In the genomic region with DNA sequence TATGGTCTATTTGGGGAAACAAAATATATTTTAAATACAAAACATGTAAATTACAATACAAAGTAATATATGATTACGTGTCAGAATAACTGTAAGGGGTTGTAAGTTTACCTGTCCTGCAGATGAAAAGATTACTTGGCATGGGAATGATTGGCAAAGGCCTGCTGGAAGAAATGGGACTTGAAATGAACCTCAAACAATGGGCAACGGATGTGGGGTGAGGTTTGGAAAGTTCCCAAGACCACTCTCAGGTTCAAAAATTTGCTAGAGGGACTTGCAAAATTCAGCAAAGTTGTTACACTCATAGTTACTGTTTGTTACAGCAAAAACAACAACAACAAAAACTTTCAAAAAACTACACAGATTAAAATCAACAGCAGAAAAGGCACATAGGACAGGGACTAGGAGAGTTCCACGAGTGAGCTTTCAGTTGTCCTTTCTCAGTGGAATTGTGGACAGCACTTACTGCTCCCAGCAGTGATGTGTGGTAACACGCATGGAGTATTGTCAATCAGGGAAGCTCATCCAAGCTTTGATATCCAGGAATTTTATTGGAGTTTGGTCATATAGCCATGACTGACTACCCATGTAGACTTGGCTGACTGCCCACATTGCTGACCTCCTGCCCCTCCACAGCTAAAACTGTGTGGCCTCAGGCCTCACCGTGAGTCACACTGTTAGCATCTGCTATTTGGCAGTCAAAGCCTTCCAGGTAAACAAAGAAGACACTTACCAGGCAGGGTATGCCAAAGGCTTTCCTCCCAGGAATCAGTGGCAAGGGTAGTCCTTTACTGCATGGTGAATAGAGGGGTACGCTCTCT, we compare ENCODE assay signal across 1 cellular context.
TF ChIP-seq lines count a peak whose summit lies in the region.

No MANE protein-coding gene starts in this region.

TF ChIP-seq in HepG2, 621 proteins besides CTCF, POLR2A, EP300 and RAD21 (continued from another document and continues in another):
- TF ChIP-seq PRDM15 (CRISPR knock-in tag; IDR thresholded peaks at IDR 0.05): no peak
- TF ChIP-seq, protein P1, sequence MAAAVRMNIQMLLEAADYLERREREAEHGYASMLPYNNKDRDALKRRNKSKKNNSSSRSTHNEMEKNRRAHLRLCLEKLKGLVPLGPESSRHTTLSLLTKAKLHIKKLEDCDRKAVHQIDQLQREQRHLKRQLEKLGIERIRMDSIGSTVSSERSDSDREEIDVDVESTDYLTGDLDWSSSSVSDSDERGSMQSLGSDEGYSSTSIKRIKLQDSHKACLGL (CRISPR knock-in tag; IDR thresholded peaks at IDR 0.05): no peak
- TF ChIP-seq ZFP36 (IDR thresholded peaks at IDR 0.05; ENCODE audit: borderline replicate concordance, low read depth, low read length, partially characterized antibody): no peak
- TF ChIP-seq PCBP1 (IDR thresholded peaks at IDR 0.05; ENCODE audit: borderline replicate concordance, low read depth, low read length): no peak
- no peak for TF ChIP-seq ZNF670 (CRISPR knock-in tag; IDR thresholded peaks at IDR 0.05; ENCODE audit: borderline replicate concordance)
- peak; percentile 84 for TF ChIP-seq FOSL1 (CRISPR knock-in tag; IDR thresholded peaks at IDR 0.05; ENCODE audit: borderline replicate concordance)
- TF ChIP-seq ZNF773 (CRISPR knock-in tag; IDR thresholded peaks at IDR 0.05; ENCODE audit: borderline replicate concordance): no peak
- TF ChIP-seq HMGXB4 (CRISPR knock-in tag; IDR thresholded peaks at IDR 0.05; ENCODE audit: borderline replicate concordance in 1 of 2, low read depth in 1 of 2): 0 out of 4 replicates have a peak, but pooled peaks of 1 of the 2 experiments have one; percentile 26
- TF ChIP-seq CERS6 (CRISPR knock-in tag; IDR thresholded peaks at IDR 0.05): no peak
- TF ChIP-seq, protein P2, sequence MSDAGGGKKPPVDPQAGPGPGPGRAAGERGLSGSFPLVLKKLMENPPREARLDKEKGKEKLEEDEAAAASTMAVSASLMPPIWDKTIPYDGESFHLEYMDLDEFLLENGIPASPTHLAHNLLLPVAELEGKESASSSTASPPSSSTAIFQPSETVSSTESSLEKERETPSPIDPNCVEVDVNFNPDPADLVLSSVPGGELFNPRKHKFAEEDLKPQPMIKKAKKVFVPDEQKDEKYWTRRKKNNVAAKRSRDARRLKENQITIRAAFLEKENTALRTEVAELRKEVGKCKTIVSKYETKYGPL (CRISPR knock-in tag; IDR thresholded peaks at IDR 0.05): no peak
- TF ChIP-seq, protein P3, sequence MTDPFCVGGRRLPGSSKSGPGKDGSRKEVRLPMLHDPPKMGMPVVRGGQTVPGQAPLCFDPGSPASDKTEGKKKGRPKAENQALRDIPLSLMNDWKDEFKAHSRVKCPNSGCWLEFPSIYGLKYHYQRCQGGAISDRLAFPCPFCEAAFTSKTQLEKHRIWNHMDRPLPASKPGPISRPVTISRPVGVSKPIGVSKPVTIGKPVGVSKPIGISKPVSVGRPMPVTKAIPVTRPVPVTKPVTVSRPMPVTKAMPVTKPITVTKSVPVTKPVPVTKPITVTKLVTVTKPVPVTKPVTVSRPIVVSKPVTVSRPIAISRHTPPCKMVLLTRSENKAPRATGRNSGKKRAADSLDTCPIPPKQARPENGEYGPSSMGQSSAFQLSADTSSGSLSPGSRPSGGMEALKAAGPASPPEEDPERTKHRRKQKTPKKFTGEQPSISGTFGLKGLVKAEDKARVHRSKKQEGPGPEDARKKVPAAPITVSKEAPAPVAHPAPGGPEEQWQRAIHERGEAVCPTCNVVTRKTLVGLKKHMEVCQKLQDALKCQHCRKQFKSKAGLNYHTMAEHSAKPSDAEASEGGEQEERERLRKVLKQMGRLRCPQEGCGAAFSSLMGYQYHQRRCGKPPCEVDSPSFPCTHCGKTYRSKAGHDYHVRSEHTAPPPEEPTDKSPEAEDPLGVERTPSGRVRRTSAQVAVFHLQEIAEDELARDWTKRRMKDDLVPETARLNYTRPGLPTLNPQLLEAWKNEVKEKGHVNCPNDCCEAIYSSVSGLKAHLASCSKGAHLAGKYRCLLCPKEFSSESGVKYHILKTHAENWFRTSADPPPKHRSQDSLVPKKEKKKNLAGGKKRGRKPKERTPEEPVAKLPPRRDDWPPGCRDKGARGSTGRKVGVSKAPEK (CRISPR knock-in tag; IDR thresholded peaks at IDR 0.05; ENCODE audit: borderline replicate concordance): no peak
- TF ChIP-seq CENPT (CRISPR knock-in tag; IDR thresholded peaks at IDR 0.05; ENCODE audit: low read depth): no peak
- TF ChIP-seq GTF2F1 (IDR thresholded peaks at IDR 0.05; ENCODE audit: low read length): no peak
- peak; percentile 73; the same call in 1 of the 2 replicates for TF ChIP-seq ZSCAN9 (CRISPR knock-in tag; IDR thresholded peaks at IDR 0.05; ENCODE audit: borderline replicate concordance)
- 0 out of 2 replicates have a peak, but pooled peaks have one; percentile 20 for TF ChIP-seq CBFB (CRISPR knock-in tag; IDR thresholded peaks at IDR 0.05)
- TF ChIP-seq ZBTB33 (CRISPR knock-in tag; IDR thresholded peaks at IDR 0.05): peak; percentile 5; the same call in 1 of the 2 replicates
- TF ChIP-seq ZBTB7A (CRISPR knock-in tag; IDR thresholded peaks at IDR 0.05): no peak
- TF ChIP-seq ZNF678 (CRISPR knock-in tag; IDR thresholded peaks at IDR 0.05): no peak
- TF ChIP-seq TOPORS (CRISPR knock-in tag; IDR thresholded peaks at IDR 0.05): no peak
- TF ChIP-seq, protein P4, sequence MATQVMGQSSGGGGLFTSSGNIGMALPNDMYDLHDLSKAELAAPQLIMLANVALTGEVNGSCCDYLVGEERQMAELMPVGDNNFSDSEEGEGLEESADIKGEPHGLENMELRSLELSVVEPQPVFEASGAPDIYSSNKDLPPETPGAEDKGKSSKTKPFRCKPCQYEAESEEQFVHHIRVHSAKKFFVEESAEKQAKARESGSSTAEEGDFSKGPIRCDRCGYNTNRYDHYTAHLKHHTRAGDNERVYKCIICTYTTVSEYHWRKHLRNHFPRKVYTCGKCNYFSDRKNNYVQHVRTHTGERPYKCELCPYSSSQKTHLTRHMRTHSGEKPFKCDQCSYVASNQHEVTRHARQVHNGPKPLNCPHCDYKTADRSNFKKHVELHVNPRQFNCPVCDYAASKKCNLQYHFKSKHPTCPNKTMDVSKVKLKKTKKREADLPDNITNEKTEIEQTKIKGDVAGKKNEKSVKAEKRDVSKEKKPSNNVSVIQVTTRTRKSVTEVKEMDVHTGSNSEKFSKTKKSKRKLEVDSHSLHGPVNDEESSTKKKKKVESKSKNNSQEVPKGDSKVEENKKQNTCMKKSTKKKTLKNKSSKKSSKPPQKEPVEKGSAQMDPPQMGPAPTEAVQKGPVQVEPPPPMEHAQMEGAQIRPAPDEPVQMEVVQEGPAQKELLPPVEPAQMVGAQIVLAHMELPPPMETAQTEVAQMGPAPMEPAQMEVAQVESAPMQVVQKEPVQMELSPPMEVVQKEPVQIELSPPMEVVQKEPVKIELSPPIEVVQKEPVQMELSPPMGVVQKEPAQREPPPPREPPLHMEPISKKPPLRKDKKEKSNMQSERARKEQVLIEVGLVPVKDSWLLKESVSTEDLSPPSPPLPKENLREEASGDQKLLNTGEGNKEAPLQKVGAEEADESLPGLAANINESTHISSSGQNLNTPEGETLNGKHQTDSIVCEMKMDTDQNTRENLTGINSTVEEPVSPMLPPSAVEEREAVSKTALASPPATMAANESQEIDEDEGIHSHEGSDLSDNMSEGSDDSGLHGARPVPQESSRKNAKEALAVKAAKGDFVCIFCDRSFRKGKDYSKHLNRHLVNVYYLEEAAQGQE (IDR thresholded peaks at IDR 0.05; ENCODE audit: borderline replicate concordance in 1 of 2, low read depth in 1 of 2, low read length in 2 of 2): no peak; a peak in 1 of 4 replicates
- TF ChIP-seq ZNF30 (CRISPR knock-in tag; IDR thresholded peaks at IDR 0.05): no peak
- TF ChIP-seq RXRB (CRISPR knock-in tag; IDR thresholded peaks at IDR 0.05; ENCODE audit: borderline replicate concordance): peak; percentile 77
- TF ChIP-seq ZHX2 (IDR thresholded peaks at IDR 0.05; ENCODE audit: low read depth): no peak
- TF ChIP-seq ZHX2 (CRISPR knock-in tag; IDR thresholded peaks at IDR 0.05; ENCODE audit: borderline replicate concordance): no peak
- TF ChIP-seq MAFG (CRISPR knock-in tag; IDR thresholded peaks at IDR 0.05): no peak
- no peak for TF ChIP-seq SMARCC2 (IDR thresholded peaks at IDR 0.05)
- no peak for TF ChIP-seq TCF7L2 (IDR thresholded peaks at IDR 0.05; ENCODE audit: low read depth, low read length)
